ENCODE assay signal across 19 cellular contexts in genomic region chr12:104163631-104164030, GRCh38.
"Had no signal": no experiment of that assay in that cellular context is flagged by ENCODE, and none has a peak within 500 bp of the region (broad histone marks: within the 10 kb centered on the region; RNA-seq: fewer than 3 reads in every experiment).

No MANE protein-coding gene starts in this region.

- H3K4me1 ChIP-seq: pancreas, psoas muscle, thyroid gland had no signal

- FAIRE-seq: pancreas had no signal

- H3K36me3 ChIP-seq: heart left ventricle, neutrophil, pancreas, right atrium auricular region, thyroid gland had no signal

- H3K9me3 ChIP-seq: heart left ventricle, neutrophil, pancreas, psoas muscle, right atrium auricular region, thyroid gland had no signal

- H3K4me3 ChIP-seq: heart left ventricle, pancreas, psoas muscle, right atrium auricular region, thyroid gland had no signal

- ATAC-seq: heart left ventricle; left colon; pancreas; psoas muscle; stimulated activated naive CD8-positive, alpha-beta T cell treated with anti-CD3 and anti-CD28 coated beads, Interleukin-15, Interleukin-2, amounts not matched to agents 100 U/mL and 50 U/mL, for 24 hours; WTC11 had no signal

- DNase-seq: activated CD4-positive, alpha-beta T cell treated with anti-CD3 and anti-CD28 coated beads, Interleukin-2, amount 50 U/mL, for 48 hours; activated effector memory CD4-positive, alpha-beta T cell treated with anti-CD3 and anti-CD28 coated beads, Interleukin-2, amount 50 U/mL, for 16 hours; activated naive CD4-positive, alpha-beta T cell treated with anti-CD3 and anti-CD28 coated beads, Interleukin-2, amount 10 ng/mL, durations not matched to agents 7 days and 5 days; activated T-cell treated with anti-CD3 and anti-CD28 coated beads, Interleukin-2, amount 50 U/mL, for 72 hours; amygdala; cortex of kidney; heart left ventricle; islet precursor cell; left colon; pancreas; psoas muscle; stimulated activated CD4-positive, alpha-beta T cell treated with anti-CD3 and anti-CD28 coated beads, Interleukin-4, amount 100 ng/mL, for 24 hours; stimulated activated naive CD8-positive, alpha-beta T cell treated with anti-CD3 and anti-CD28 coated beads, Interleukin-15, Interleukin-2, amounts not matched to agents 100 U/mL and 50 U/mL, for 24 hours; T-helper 9 cell; thyroid gland had no signal

- H3K27me3 ChIP-seq: heart left ventricle, neutrophil, pancreas, right atrium auricular region, thyroid gland had no signal

- H3K27ac ChIP-seq: epithelial cell of prostate, heart left ventricle, neutrophil, pancreas, psoas muscle, right atrium auricular region, thyroid gland had no signal
